In the genomic region with DNA sequence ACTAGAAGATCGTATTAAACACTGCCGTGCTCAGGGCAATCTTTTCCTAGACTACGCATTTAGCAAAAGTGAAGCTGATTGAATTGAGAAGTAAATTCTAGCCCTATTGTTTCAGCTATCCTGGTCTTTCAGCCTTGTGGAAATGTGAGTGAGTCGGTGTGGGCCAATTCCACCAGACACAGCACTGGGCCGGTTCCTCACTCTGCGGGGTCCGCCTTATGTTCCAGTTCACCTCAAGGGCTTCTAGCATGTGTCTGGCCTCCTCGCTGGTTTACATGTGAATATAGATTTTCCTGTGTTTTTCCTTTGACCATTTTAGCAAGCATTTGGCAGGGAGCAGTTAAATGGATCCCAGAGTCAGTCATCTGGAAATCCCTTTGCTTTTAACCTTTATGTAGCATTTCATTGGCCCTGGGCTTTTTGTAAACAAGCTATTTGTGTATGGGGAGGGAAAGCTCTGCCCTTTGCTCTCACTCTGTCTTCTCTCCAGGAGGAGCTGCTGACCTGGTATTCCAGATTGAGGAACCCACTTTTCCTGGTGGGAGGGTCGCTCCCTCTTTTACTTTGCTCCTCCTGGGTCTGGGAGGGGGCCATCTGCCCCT, we compare ENCODE assay signal across 1 cellular context.
A peak's percentile ranks its signal among the peaks of the same experiment; 100 is the strongest.
TF ChIP-seq lines count a peak whose summit lies in the region.

No MANE protein-coding gene starts in this region.

TF ChIP-seq in HepG2, 621 proteins besides CTCF, POLR2A, EP300 and RAD21 (continued from another document and continues in another):
- no peak for TF ChIP-seq ZBTB1 (CRISPR knock-in tag; IDR thresholded peaks at IDR 0.05; ENCODE audit: borderline replicate concordance)
- no peak for TF ChIP-seq ZNF713 (CRISPR knock-in tag; IDR thresholded peaks at IDR 0.05)
- no peak for TF ChIP-seq HIVEP1 (CRISPR knock-in tag; IDR thresholded peaks at IDR 0.05)
- TF ChIP-seq ELF1 (CRISPR knock-in tag; IDR thresholded peaks at IDR 0.05): no peak
- TF ChIP-seq DNMT3B (CRISPR knock-in tag; conservative IDR thresholded peaks at IDR 0.05): no peak
- no peak for TF ChIP-seq ZNF317 (CRISPR knock-in tag; IDR thresholded peaks at IDR 0.05)
- TF ChIP-seq, protein P1, sequence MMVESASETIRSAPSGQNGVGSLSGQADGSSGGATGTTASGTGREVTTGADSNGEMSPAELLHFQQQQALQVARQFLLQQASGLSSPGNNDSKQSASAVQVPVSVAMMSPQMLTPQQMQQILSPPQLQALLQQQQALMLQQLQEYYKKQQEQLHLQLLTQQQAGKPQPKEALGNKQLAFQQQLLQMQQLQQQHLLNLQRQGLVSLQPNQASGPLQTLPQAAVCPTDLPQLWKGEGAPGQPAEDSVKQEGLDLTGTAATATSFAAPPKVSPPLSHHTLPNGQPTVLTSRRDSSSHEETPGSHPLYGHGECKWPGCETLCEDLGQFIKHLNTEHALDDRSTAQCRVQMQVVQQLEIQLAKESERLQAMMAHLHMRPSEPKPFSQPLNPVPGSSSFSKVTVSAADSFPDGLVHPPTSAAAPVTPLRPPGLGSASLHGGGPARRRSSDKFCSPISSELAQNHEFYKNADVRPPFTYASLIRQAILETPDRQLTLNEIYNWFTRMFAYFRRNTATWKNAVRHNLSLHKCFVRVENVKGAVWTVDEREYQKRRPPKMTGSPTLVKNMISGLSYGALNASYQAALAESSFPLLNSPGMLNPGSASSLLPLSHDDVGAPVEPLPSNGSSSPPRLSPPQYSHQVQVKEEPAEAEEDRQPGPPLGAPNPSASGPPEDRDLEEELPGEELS (CRISPR knock-in tag; IDR thresholded peaks at IDR 0.05): peak; percentile 42; the same call in 1 of the 2 replicates
- TF ChIP-seq ZNF724P (CRISPR knock-in tag; IDR thresholded peaks at IDR 0.05; ENCODE audit: borderline replicate concordance): no peak
- TF ChIP-seq ZNF432 (CRISPR knock-in tag; IDR thresholded peaks at IDR 0.05; ENCODE audit: borderline replicate concordance): no peak
- TF ChIP-seq XBP1 (CRISPR knock-in tag; IDR thresholded peaks at IDR 0.05): no peak
- TF ChIP-seq GATAD1 (CRISPR knock-in tag; IDR thresholded peaks at IDR 0.05): no peak
- TF ChIP-seq, protein P2, sequence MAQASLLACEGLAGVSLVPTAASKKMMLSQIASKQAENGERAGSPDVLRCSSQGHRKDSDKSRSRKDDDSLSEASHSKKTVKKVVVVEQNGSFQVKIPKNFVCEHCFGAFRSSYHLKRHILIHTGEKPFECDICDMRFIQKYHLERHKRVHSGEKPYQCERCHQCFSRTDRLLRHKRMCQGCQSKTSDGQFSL (CRISPR knock-in tag; IDR thresholded peaks at IDR 0.05): no peak
- TF ChIP-seq EHMT2 (IDR thresholded peaks at IDR 0.05; ENCODE audit: borderline replicate concordance, low read depth, low read length): no peak
- no peak; the same call in 1 of the 2 replicates for TF ChIP-seq PHF20 (CRISPR knock-in tag; IDR thresholded peaks at IDR 0.05)
- no peak for TF ChIP-seq GZF1 (CRISPR knock-in tag; IDR thresholded peaks at IDR 0.05)
- no peak for TF ChIP-seq ZNF564 (CRISPR knock-in tag; IDR thresholded peaks at IDR 0.05)
- no peak for TF ChIP-seq ZNF335 (CRISPR knock-in tag; IDR thresholded peaks at IDR 0.05)
- TF ChIP-seq RBAK (CRISPR knock-in tag; IDR thresholded peaks at IDR 0.05): no peak
- TF ChIP-seq KAT7 (CRISPR knock-in tag; IDR thresholded peaks at IDR 0.05; ENCODE audit: borderline replicate concordance): no peak
- no peak for TF ChIP-seq MED13 (CRISPR knock-in tag; IDR thresholded peaks at IDR 0.05)
- TF ChIP-seq ZNF34 (CRISPR knock-in tag; IDR thresholded peaks at IDR 0.05; ENCODE audit: borderline replicate concordance): no peak
- TF ChIP-seq, protein P3, sequence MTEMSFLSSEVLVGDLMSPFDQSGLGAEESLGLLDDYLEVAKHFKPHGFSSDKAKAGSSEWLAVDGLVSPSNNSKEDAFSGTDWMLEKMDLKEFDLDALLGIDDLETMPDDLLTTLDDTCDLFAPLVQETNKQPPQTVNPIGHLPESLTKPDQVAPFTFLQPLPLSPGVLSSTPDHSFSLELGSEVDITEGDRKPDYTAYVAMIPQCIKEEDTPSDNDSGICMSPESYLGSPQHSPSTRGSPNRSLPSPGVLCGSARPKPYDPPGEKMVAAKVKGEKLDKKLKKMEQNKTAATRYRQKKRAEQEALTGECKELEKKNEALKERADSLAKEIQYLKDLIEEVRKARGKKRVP (CRISPR knock-in tag; IDR thresholded peaks at IDR 0.05): no peak
- TF ChIP-seq ZNF552 (CRISPR knock-in tag; IDR thresholded peaks at IDR 0.05; ENCODE audit: borderline replicate concordance): no peak
- TF ChIP-seq SRSF1 (optimal IDR thresholded peaks at IDR 0.05; ENCODE audit: low read depth, low read length): no peak
- no peak for TF ChIP-seq SPEN (CRISPR knock-in tag; IDR thresholded peaks at IDR 0.05; ENCODE audit: low read depth)
- no peak for TF ChIP-seq CBX5 (CRISPR knock-in tag; IDR thresholded peaks at IDR 0.05; ENCODE audit: borderline replicate concordance)
- TF ChIP-seq FOXK1 (CRISPR knock-in tag; IDR thresholded peaks at IDR 0.05; ENCODE audit: borderline replicate concordance, low read depth): peak; percentile 79; the same call in 1 of the 2 replicates
- peak; percentile 65 for TF ChIP-seq SP5 (CRISPR knock-in tag; IDR thresholded peaks at IDR 0.05; ENCODE audit: borderline replicate concordance, low read depth)
- no peak for TF ChIP-seq ZNF343 (CRISPR knock-in tag; IDR thresholded peaks at IDR 0.05)
- TF ChIP-seq, protein P4, sequence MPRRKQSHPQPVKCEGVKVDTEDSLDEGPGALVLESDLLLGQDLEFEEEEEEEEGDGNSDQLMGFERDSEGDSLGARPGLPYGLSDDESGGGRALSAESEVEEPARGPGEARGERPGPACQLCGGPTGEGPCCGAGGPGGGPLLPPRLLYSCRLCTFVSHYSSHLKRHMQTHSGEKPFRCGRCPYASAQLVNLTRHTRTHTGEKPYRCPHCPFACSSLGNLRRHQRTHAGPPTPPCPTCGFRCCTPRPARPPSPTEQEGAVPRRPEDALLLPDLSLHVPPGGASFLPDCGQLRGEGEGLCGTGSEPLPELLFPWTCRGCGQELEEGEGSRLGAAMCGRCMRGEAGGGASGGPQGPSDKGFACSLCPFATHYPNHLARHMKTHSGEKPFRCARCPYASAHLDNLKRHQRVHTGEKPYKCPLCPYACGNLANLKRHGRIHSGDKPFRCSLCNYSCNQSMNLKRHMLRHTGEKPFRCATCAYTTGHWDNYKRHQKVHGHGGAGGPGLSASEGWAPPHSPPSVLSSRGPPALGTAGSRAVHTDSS (CRISPR knock-in tag; conservative IDR thresholded peaks at IDR 0.05): no peak
- TF ChIP-seq ZNF703 (CRISPR knock-in tag; IDR thresholded peaks at IDR 0.05; ENCODE audit: borderline replicate concordance): no peak
- no peak for TF ChIP-seq HCFC1 (IDR thresholded peaks at IDR 0.05; ENCODE audit: low read depth, low read length)
- TF ChIP-seq, protein P5, sequence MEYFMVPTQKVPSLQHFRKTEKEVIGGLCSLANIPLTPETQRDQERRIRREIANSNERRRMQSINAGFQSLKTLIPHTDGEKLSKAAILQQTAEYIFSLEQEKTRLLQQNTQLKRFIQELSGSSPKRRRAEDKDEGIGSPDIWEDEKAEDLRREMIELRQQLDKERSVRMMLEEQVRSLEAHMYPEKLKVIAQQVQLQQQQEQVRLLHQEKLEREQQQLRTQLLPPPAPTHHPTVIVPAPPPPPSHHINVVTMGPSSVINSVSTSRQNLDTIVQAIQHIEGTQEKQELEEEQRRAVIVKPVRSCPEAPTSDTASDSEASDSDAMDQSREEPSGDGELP (IDR thresholded peaks at IDR 0.05; ENCODE audit: borderline replicate concordance, low read depth): 0 out of 2 replicates have a peak, but pooled peaks have one; percentile 18
- peak; percentile 23; the same call in 1 of the 2 replicates for TF ChIP-seq HNF4G (IDR thresholded peaks at IDR 0.05; ENCODE audit: borderline replicate concordance, low read depth, low read length)
- no peak for TF ChIP-seq HNF4G (CRISPR knock-in tag; IDR thresholded peaks at IDR 0.05; ENCODE audit: borderline replicate concordance, low read depth)
- no peak for TF ChIP-seq CBX1 (IDR thresholded peaks at IDR 0.05; ENCODE audit: low read depth)
- peak; percentile 19; the same call in 1 of the 2 replicates for TF ChIP-seq ZNF501 (CRISPR knock-in tag; IDR thresholded peaks at IDR 0.05)
- TF ChIP-seq ERF (CRISPR knock-in tag; IDR thresholded peaks at IDR 0.05): peak; percentile 32; the same call in 1 of the 2 replicates
- no peak for TF ChIP-seq ZNF788 (CRISPR knock-in tag; IDR thresholded peaks at IDR 0.05; ENCODE audit: borderline replicate concordance)
- TF ChIP-seq ZSCAN21 (CRISPR knock-in tag; IDR thresholded peaks at IDR 0.05; ENCODE audit: borderline replicate concordance): no peak
- TF ChIP-seq BHLHE40 (IDR thresholded peaks at IDR 0.05; ENCODE audit: low read length): no peak
- no peak for TF ChIP-seq CEBPB (IDR thresholded peaks at IDR 0.05; ENCODE audit: borderline replicate concordance, low read depth, low read length)
- TF ChIP-seq TSC22D2 (CRISPR knock-in tag; IDR thresholded peaks at IDR 0.05; ENCODE audit: borderline replicate concordance): no peak
- TF ChIP-seq PPARG (CRISPR knock-in tag; conservative IDR thresholded peaks at IDR 0.05): peak; percentile 48; the same call in 1 of the 2 replicates
- TF ChIP-seq KLF16 (CRISPR knock-in tag; IDR thresholded peaks at IDR 0.05): 0 out of 4 replicates have a peak, but pooled peaks of 1 of the 2 experiments have one; percentile 25
- TF ChIP-seq, protein P6, sequence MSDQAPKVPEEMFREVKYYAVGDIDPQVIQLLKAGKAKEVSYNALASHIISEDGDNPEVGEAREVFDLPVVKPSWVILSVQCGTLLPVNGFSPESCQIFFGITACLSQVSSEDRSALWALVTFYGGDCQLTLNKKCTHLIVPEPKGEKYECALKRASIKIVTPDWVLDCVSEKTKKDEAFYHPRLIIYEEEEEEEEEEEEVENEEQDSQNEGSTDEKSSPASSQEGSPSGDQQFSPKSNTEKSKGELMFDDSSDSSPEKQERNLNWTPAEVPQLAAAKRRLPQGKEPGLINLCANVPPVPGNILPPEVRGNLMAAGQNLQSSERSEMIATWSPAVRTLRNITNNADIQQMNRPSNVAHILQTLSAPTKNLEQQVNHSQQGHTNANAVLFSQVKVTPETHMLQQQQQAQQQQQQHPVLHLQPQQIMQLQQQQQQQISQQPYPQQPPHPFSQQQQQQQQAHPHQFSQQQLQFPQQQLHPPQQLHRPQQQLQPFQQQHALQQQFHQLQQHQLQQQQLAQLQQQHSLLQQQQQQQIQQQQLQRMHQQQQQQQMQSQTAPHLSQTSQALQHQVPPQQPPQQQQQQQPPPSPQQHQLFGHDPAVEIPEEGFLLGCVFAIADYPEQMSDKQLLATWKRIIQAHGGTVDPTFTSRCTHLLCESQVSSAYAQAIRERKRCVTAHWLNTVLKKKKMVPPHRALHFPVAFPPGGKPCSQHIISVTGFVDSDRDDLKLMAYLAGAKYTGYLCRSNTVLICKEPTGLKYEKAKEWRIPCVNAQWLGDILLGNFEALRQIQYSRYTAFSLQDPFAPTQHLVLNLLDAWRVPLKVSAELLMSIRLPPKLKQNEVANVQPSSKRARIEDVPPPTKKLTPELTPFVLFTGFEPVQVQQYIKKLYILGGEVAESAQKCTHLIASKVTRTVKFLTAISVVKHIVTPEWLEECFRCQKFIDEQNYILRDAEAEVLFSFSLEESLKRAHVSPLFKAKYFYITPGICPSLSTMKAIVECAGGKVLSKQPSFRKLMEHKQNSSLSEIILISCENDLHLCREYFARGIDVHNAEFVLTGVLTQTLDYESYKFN (CRISPR knock-in tag; conservative IDR thresholded peaks at IDR 0.05): peak; percentile 55
- TF ChIP-seq, protein P7, sequence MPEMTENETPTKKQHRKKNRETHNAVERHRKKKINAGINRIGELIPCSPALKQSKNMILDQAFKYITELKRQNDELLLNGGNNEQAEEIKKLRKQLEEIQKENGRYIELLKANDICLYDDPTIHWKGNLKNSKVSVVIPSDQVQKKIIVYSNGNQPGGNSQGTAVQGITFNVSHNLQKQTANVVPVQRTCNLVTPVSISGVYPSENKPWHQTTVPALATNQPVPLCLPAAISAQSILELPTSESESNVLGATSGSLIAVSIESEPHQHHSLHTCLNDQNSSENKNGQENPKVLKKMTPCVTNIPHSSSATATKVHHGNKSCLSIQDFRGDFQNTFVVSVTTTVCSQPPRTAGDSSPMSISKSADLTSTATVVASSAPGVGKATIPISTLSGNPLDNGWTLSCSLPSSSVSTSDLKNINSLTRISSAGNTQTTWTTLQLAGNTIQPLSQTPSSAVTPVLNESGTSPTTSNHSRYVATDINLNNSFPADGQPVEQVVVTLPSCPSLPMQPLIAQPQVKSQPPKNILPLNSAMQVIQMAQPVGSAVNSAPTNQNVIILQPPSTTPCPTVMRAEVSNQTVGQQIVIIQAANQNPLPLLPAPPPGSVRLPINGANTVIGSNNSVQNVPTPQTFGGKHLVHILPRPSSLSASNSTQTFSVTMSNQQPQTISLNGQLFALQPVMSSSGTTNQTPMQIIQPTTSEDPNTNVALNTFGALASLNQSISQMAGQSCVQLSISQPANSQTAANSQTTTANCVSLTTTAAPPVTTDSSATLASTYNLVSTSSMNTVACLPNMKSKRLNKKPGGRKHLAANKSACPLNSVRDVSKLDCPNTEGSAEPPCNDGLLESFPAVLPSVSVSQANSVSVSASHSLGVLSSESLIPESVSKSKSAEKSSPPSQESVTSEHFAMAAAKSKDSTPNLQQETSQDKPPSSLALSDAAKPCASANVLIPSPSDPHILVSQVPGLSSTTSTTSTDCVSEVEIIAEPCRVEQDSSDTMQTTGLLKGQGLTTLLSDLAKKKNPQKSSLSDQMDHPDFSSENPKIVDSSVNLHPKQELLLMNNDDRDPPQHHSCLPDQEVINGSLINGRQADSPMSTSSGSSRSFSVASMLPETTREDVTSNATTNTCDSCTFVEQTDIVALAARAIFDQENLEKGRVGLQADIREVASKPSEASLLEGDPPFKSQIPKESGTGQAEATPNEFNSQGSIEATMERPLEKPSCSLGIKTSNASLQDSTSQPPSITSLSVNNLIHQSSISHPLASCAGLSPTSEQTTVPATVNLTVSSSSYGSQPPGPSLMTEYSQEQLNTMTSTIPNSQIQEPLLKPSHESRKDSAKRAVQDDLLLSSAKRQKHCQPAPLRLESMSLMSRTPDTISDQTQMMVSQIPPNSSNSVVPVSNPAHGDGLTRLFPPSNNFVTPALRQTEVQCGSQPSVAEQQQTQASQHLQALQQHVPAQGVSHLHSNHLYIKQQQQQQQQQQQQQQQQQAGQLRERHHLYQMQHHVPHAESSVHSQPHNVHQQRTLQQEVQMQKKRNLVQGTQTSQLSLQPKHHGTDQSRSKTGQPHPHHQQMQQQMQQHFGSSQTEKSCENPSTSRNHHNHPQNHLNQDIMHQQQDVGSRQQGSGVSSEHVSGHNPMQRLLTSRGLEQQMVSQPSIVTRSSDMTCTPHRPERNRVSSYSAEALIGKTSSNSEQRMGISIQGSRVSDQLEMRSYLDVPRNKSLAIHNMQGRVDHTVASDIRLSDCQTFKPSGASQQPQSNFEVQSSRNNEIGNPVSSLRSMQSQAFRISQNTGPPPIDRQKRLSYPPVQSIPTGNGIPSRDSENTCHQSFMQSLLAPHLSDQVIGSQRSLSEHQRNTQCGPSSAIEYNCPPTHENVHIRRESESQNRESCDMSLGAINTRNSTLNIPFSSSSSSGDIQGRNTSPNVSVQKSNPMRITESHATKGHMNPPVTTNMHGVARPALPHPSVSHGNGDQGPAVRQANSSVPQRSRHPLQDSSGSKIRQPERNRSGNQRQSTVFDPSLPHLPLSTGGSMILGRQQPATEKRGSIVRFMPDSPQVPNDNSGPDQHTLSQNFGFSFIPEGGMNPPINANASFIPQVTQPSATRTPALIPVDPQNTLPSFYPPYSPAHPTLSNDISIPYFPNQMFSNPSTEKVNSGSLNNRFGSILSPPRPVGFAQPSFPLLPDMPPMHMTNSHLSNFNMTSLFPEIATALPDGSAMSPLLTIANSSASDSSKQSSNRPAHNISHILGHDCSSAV (CRISPR knock-in tag; IDR thresholded peaks at IDR 0.05; ENCODE audit: borderline replicate concordance): 0 out of 2 replicates have a peak, but pooled peaks have one; percentile 38
